In genomic region chr5:73129143-73129542, GRCh38 we compare ENCODE assay signal across 30 cellular contexts. TPM values are rescaled to one million over a fixed set of nuclear protein-coding genes. Genes with fewer than 3 reads are reported as not detected.
"Had no signal": no experiment of that assay in that cellular context is flagged by ENCODE, and none has a peak within 500 bp of the region (broad histone marks: within the 10 kb centered on the region; RNA-seq: fewer than 3 reads in every experiment).

No MANE protein-coding gene starts in this region.

- H3K4me3 ChIP-seq: body of pancreas, cardiac muscle cell, gastrocnemius medialis, spleen, thyroid gland had no signal

- ATAC-seq: activated CD4-positive, alpha-beta T cell treated with anti-CD3 and anti-CD28 coated beads for 36 hours; body of pancreas; gastrocnemius medialis; left cardiac atrium; naive thymus-derived CD4-positive, alpha-beta T cell; T-cell had no signal

- H3K27ac ChIP-seq: body of pancreas, cardiac muscle cell, gastrocnemius medialis, spleen, thyroid gland had no signal

- DNase-seq: activated CD4-positive, alpha-beta memory T cell treated with anti-CD3 and anti-CD28 coated beads for 36 hours; activated CD4-positive, alpha-beta T cell treated with anti-CD3 and anti-CD28 coated beads for 36 hours; activated gamma-delta T cell treated with Interleukin-2 at 50 U/mL for 16 hours; activated T-cell treated with anti-CD3 and anti-CD28 coated beads, Interleukin-2, amount 50 U/mL, for 1 hour; anterior cingulate cortex; body of pancreas; dermis blood vessel endothelial cell; effector memory CD4-positive, alpha-beta T cell; gastrocnemius medialis; hippocampal formation; left cardiac atrium; naive thymus-derived CD4-positive, alpha-beta T cell; retina; spleen; stimulated activated CD4-positive, alpha-beta T cell treated with anti-CD3 and anti-CD28 coated beads, Interleukin-4, amount 100 ng/mL, for 1 hour; stimulated activated naive CD4-positive, alpha-beta T cell treated with Interleukin-2 at 50 U/mL for 16 hours; T-cell; thyroid gland had no signal

- H3K36me3 Mint-ChIP-seq: activated CD4-positive, alpha-beta memory T cell treated with anti-CD3 and anti-CD28 coated beads for 36 hours; activated naive CD4-positive, alpha-beta T cell treated with anti-CD3 and anti-CD28 coated beads, Interleukin-2, amount 50 U/mL, for 24 hours; memory B cell; T-cell had no signal

- H3K4me1 ChIP-seq: gastrocnemius medialis had no signal

- H3K9me3 Mint-ChIP-seq: activated CD4-positive, alpha-beta memory T cell treated with anti-CD3 and anti-CD28 coated beads for 36 hours; activated naive CD4-positive, alpha-beta T cell treated with anti-CD3 and anti-CD28 coated beads, Interleukin-2, amount 50 U/mL, for 24 hours; memory B cell; neural crest cell; T-cell had no signal

- H3K4me3 Mint-ChIP-seq: activated CD4-positive, alpha-beta memory T cell treated with anti-CD3 and anti-CD28 coated beads for 36 hours; activated CD4-positive, alpha-beta T cell treated with anti-CD3 and anti-CD28 coated beads for 36 hours; activated naive CD4-positive, alpha-beta T cell treated with anti-CD3 and anti-CD28 coated beads, Interleukin-2, amount 50 U/mL, for 24 hours; memory B cell; naive thymus-derived CD4-positive, alpha-beta T cell; neural crest cell; T-cell had no signal

- H3K27ac Mint-ChIP-seq: activated CD4-positive, alpha-beta memory T cell treated with anti-CD3 and anti-CD28 coated beads for 36 hours; activated CD4-positive, alpha-beta T cell treated with anti-CD3 and anti-CD28 coated beads for 36 hours; activated naive CD4-positive, alpha-beta T cell treated with anti-CD3 and anti-CD28 coated beads, Interleukin-2, amount 50 U/mL, for 24 hours; memory B cell; naive thymus-derived CD4-positive, alpha-beta T cell; T-cell had no signal

- H3K4me1 Mint-ChIP-seq: activated CD4-positive, alpha-beta T cell treated with anti-CD3 and anti-CD28 coated beads for 36 hours; activated naive CD4-positive, alpha-beta T cell treated with anti-CD3 and anti-CD28 coated beads, Interleukin-2, amount 50 U/mL, for 24 hours; memory B cell; neural crest cell had no signal

- H3K27me3 ChIP-seq: body of pancreas, cardiac muscle cell, gastrocnemius medialis, thyroid gland had no signal

- H3K36me3 ChIP-seq: cardiac muscle cell, gastrocnemius medialis had no signal

- FAIRE-seq: islet of Langerhans had no signal

- H3K9me3 ChIP-seq: body of pancreas, gastrocnemius medialis, spleen, thyroid gland had no signal

RNA-seq across cellular contexts. Expression of gene TMEM171, which starts 8.8 kb away (rescaled TPM):
- total RNA-seq: activated CD4-positive, alpha-beta memory T cell treated with anti-CD3 and anti-CD28 coated beads for 36 hours; activated CD4-positive, alpha-beta T cell treated with anti-CD3 and anti-CD28 coated beads for 36 hours; cardiac muscle cell; mononuclear cell; neural crest cell; omental fat pad; subcutaneous adipose tissue; urinary bladder had no signal
- polyA plus RNA-seq: cardiac muscle cell; naive thymus-derived CD4-positive, alpha-beta T cell had no signal

RNA-seq across cellular contexts. Expression of gene TMEM174, which starts 43.9 kb away (rescaled TPM):
- total RNA-seq: activated CD4-positive, alpha-beta memory T cell treated with anti-CD3 and anti-CD28 coated beads for 36 hours; activated CD4-positive, alpha-beta T cell treated with anti-CD3 and anti-CD28 coated beads for 36 hours; body of pancreas; cardiac muscle cell; dermis blood vessel endothelial cell; gastrocnemius medialis; left cardiac atrium; lower leg skin; mononuclear cell; naive thymus-derived CD4-positive, alpha-beta T cell; neural crest cell; omental fat pad; posterior vena cava; spleen; subcutaneous adipose tissue; T-cell; urinary bladder had no signal
- polyA plus RNA-seq: cardiac muscle cell; esophagus; naive thymus-derived CD4-positive, alpha-beta T cell; spleen; urinary bladder had no signal
